20 cellular contexts compared by ENCODE assay signal in the genomic region with DNA sequence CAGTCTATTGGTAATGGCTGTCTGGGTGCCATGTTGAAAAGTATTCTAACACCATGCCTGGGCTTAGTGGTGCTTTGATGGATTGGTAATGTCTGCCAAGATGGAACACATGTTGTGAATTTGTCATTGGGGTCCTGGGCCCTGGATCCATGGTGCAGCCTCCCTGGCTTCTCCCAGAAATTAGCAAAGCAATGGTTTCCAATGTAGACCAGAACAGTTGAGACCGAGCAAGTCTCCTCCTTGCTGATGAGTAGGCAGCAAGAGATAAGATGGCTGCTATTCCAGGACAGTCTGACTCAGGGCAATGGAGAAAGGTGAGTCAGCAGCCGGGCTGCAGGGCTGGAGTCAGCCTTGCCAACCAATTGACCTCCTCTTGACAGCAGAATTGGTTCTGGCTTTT. TPM values are rescaled to one million over a fixed set of nuclear protein-coding genes. Genes with fewer than 3 reads are reported as not detected.
"Had no signal": no experiment of that assay in that cellular context is flagged by ENCODE, and none has a peak within 500 bp of the region (broad histone marks: within the 10 kb centered on the region; RNA-seq: fewer than 3 reads in every experiment).

No MANE protein-coding gene starts in this region.

- DNase-seq: activated CD4-positive, alpha-beta memory T cell treated with anti-CD3 and anti-CD28 coated beads, Interleukin-2, amount 10 ng/mL, durations not matched to agents 7 days and 5 days; activated CD4-positive, alpha-beta T cell treated with anti-CD3 and anti-CD28 coated beads for 36 hours; activated CD8-positive, alpha-beta memory T cell treated with anti-CD3 and anti-CD28 coated beads, Interleukin-2, amount 50 U/mL, for 4 hours; activated naive CD4-positive, alpha-beta T cell; activated naive CD8-positive, alpha-beta T cell treated with anti-CD3 and anti-CD28 coated beads, Interleukin-2, amount 50 U/mL, for 24 hours; activated T-cell treated with anti-CD3 and anti-CD28 coated beads, Interleukin-2, amount 50 U/mL, for 72 hours; cerebellar nuclear complex; dermis blood vessel endothelial cell; endodermal cell; kidney glomerular epithelial cell; nephron progenitor cell; stimulated activated CD4-positive, alpha-beta T cell treated with anti-CD3 and anti-CD28 coated beads, Interleukin-2, amount 100 ng/mL, for 24 hours; stimulated activated naive B cell treated with anti-CD40 and anti-IgM and Interleukin-4, amounts not matched to agents 10 μg/mL and 1 μg/mL and 100 μg/mL, for 72 hours; substantia nigra had no signal

- H3K4me1 Mint-ChIP-seq: activated CD4-positive, alpha-beta memory T cell treated with anti-CD3 and anti-CD28 coated beads, Interleukin-2, amount 10 ng/mL, durations not matched to agents 7 days and 5 days; activated CD4-positive, alpha-beta T cell treated with anti-CD3 and anti-CD28 coated beads for 36 hours; activated naive CD8-positive, alpha-beta T cell treated with anti-CD3 and anti-CD28 coated beads, Interleukin-2, amount 50 U/mL, for 24 hours; endodermal cell; nephron progenitor cell; stimulated activated naive B cell treated with anti-CD40 and anti-IgM and Interleukin-4, amounts not matched to agents 10 μg/mL and 1 μg/mL and 100 μg/mL, for 72 hours had no signal

- ATAC-seq: activated CD4-positive, alpha-beta T cell treated with anti-CD3 and anti-CD28 coated beads for 36 hours; activated naive CD8-positive, alpha-beta T cell treated with anti-CD3 and anti-CD28 coated beads, Interleukin-2, amount 50 U/mL, for 24 hours; activated T-cell treated with anti-CD3 and anti-CD28 coated beads, Interleukin-2, amount 50 U/mL, for 72 hours; sciatic nerve; stimulated activated naive B cell treated with anti-CD40 and anti-IgM and Interleukin-4, amounts not matched to agents 10 μg/mL and 1 μg/mL and 100 μg/mL, for 72 hours had no signal

- H3K36me3 Mint-ChIP-seq: stimulated activated naive B cell treated with anti-CD40 and anti-IgM and Interleukin-4, amounts not matched to agents 10 μg/mL and 1 μg/mL and 100 μg/mL, for 72 hours had no signal

- H3K27ac ChIP-seq: prostate gland, VCaP had no signal

- H3K4me1 ChIP-seq: prostate gland had no signal

- H3K4me3 Mint-ChIP-seq: activated CD4-positive, alpha-beta memory T cell treated with anti-CD3 and anti-CD28 coated beads, Interleukin-2, amount 10 ng/mL, durations not matched to agents 7 days and 5 days; activated CD4-positive, alpha-beta T cell treated with anti-CD3 and anti-CD28 coated beads for 36 hours; activated naive CD8-positive, alpha-beta T cell treated with anti-CD3 and anti-CD28 coated beads, Interleukin-2, amount 50 U/mL, for 24 hours; activated T-cell treated with anti-CD3 and anti-CD28 coated beads, Interleukin-2, amount 50 U/mL, for 72 hours; endodermal cell; nephron progenitor cell; stimulated activated naive B cell treated with anti-CD40 and anti-IgM and Interleukin-4, amounts not matched to agents 10 μg/mL and 1 μg/mL and 100 μg/mL, for 72 hours had no signal

- H3K27me3 Mint-ChIP-seq: activated CD4-positive, alpha-beta memory T cell treated with anti-CD3 and anti-CD28 coated beads, Interleukin-2, amount 10 ng/mL, durations not matched to agents 7 days and 5 days; activated CD4-positive, alpha-beta T cell treated with anti-CD3 and anti-CD28 coated beads for 36 hours; activated naive CD8-positive, alpha-beta T cell treated with anti-CD3 and anti-CD28 coated beads, Interleukin-2, amount 50 U/mL, for 24 hours had no signal

- H3K27ac Mint-ChIP-seq: activated CD4-positive, alpha-beta memory T cell treated with anti-CD3 and anti-CD28 coated beads, Interleukin-2, amount 10 ng/mL, durations not matched to agents 7 days and 5 days; activated CD4-positive, alpha-beta T cell treated with anti-CD3 and anti-CD28 coated beads for 36 hours; activated naive CD8-positive, alpha-beta T cell treated with anti-CD3 and anti-CD28 coated beads, Interleukin-2, amount 50 U/mL, for 24 hours; activated T-cell treated with anti-CD3 and anti-CD28 coated beads, Interleukin-2, amount 50 U/mL, for 72 hours; endodermal cell; nephron progenitor cell; stimulated activated naive B cell treated with anti-CD40 and anti-IgM and Interleukin-4, amounts not matched to agents 10 μg/mL and 1 μg/mL and 100 μg/mL, for 72 hours had no signal

- H3K9me3 ChIP-seq: prostate gland had no signal

- H3K9me3 Mint-ChIP-seq: activated CD4-positive, alpha-beta memory T cell treated with anti-CD3 and anti-CD28 coated beads, Interleukin-2, amount 10 ng/mL, durations not matched to agents 7 days and 5 days; activated naive CD8-positive, alpha-beta T cell treated with anti-CD3 and anti-CD28 coated beads, Interleukin-2, amount 50 U/mL, for 24 hours; endodermal cell; nephron progenitor cell had no signal

- H3K4me3 ChIP-seq: prostate gland had no signal

- H3K36me3 ChIP-seq: prostate gland had no signal

RNA-seq across cellular contexts. Expression of a gene that starts 30.8 kb away (rescaled TPM):
- total RNA-seq: activated CD4-positive, alpha-beta memory T cell treated with anti-CD3 and anti-CD28 coated beads, Interleukin-2, amount 10 ng/mL, durations not matched to agents 7 days and 5 days; activated CD4-positive, alpha-beta T cell treated with anti-CD3 and anti-CD28 coated beads for 36 hours; activated T-cell treated with anti-CD3 and anti-CD28 coated beads, Interleukin-2, amount 50 U/mL, for 72 hours; dermis blood vessel endothelial cell; endodermal cell; lower leg skin; mesenteric fat pad; omental fat pad; prostate gland; sciatic nerve had no signal
